ENCODE assay signal across 23 cellular contexts in the genomic region with DNA sequence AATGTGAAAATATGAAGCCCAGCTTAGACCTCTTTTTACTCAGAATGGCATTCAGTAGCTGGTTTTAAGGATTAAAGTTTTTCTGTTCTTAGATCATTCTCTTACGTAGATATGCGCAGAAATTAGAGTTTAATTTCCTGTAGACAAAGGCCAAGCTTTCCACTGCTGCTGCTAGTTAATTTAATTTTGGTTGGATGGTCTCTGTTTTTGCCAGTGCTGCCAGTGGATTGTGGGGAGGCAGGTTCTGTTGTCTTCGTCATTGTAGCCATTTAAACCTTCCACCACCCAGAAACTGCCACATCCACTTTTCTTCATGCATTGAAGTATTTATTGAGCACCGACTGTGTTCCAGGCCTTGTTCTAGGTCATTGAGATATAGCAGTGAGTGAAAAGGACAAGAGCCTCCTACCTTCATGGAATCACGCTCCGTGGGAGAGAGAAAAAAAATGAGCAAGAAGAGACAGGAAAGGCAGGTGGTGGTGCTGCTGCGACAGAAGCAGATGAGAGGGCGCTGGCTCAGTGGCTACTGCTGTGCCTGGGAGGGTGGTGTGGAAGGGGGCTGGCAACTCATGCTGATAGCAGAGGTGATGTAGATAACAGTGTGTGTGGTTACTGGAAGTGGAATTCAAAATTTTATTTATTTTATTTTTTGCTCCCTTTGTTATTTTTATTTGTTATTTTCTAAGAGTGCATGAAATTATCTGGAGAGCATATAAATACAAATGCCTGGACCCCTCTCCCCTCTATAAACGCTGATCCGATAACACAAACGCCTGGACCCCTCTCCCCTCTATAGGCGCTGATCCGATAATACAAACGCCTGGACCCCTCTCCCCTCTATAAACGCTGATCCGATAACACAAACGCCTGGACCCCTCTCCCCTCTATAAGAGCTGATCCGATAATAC.
"Had no signal": no experiment of that assay in that cellular context is flagged by ENCODE, and none has a peak within 500 bp of the region (broad histone marks: within the 10 kb centered on the region; RNA-seq: fewer than 3 reads in every experiment).

No MANE protein-coding gene starts in this region.

- H3K27me3 ChIP-seq: heart left ventricle, right atrium auricular region, tibial nerve, uterus had no signal

- H3K4me1 Mint-ChIP-seq: brain, immature natural killer cell had no signal

- H3K9me3 Mint-ChIP-seq: activated T-helper 2 cell treated with anti-CD3 and anti-CD28 coated beads, Interferon-gamma antibody, Interleukin-2, Interleukin-4, amounts not matched to agents 10 μg/mL and 5 μg/mL and 100 μg/mL, durations not matched to agents 14 hours and 24 hours and 36 hours; brain; dendritic cell treated with granulocyte-macrophage colony-stimulating factor and Interleukin-4, amounts not matched to agents 40 ng/mL and 50 ng/mL, for 4 days; immature natural killer cell; naive thymus-derived CD4-positive, alpha-beta T cell had no signal

- H3K4me3 Mint-ChIP-seq: activated naive CD8-positive, alpha-beta T cell; brain; dendritic cell treated with granulocyte-macrophage colony-stimulating factor and Interleukin-4, amounts not matched to agents 40 ng/mL and 50 ng/mL, for 4 days; immature natural killer cell; naive thymus-derived CD4-positive, alpha-beta T cell had no signal

- ATAC-seq: heart left ventricle; lower lobe of right lung; mucosa of descending colon; naive thymus-derived CD4-positive, alpha-beta T cell had no signal

- H3K4me3 ChIP-seq: heart left ventricle, lower lobe of right lung, mucosa of descending colon, right atrium auricular region, skin epidermis, tibial nerve, uterus had no signal

- H3K27ac ChIP-seq: epithelial cell of prostate, heart left ventricle, lower lobe of right lung, right atrium auricular region, skin epidermis, tibial nerve, uterus had no signal

- H3K27ac Mint-ChIP-seq: activated naive CD8-positive, alpha-beta T cell; activated T-helper 2 cell treated with anti-CD3 and anti-CD28 coated beads, Interferon-gamma antibody, Interleukin-2, Interleukin-4, amounts not matched to agents 10 μg/mL and 5 μg/mL and 100 μg/mL, durations not matched to agents 14 hours and 24 hours and 36 hours; dendritic cell treated with granulocyte-macrophage colony-stimulating factor and Interleukin-4, amounts not matched to agents 40 ng/mL and 50 ng/mL, for 4 days; naive thymus-derived CD4-positive, alpha-beta T cell had no signal

- H3K36me3 ChIP-seq: uterus had no signal

- H3K4me1 ChIP-seq: lower lobe of right lung, right atrium auricular region, tibial nerve, uterus had no signal

- H3K27me3 Mint-ChIP-seq: activated naive CD8-positive, alpha-beta T cell; brain; dendritic cell treated with granulocyte-macrophage colony-stimulating factor and Interleukin-4, amounts not matched to agents 40 ng/mL and 50 ng/mL, for 4 days; naive thymus-derived CD4-positive, alpha-beta T cell had no signal

- DNase-seq: amniotic stem cell; central memory CD4-positive, alpha-beta T cell; effector memory CD4-positive, alpha-beta T cell; foreskin melanocyte; heart left ventricle; immature natural killer cell; lower lobe of right lung; mucosa of descending colon; naive thymus-derived CD4-positive, alpha-beta T cell; stimulated activated CD4-positive, alpha-beta T cell treated with anti-CD3 and anti-CD28 coated beads, Interleukin-15, amount 100 ng/mL, for 24 hours; stimulated activated CD4-positive, alpha-beta T cell treated with anti-CD3 and anti-CD28 coated beads, Interleukin-4, amount 100 ng/mL, for 1 hour; stimulated activated naive CD4-positive, alpha-beta T cell; substantia nigra; T-helper 9 cell; uterus had no signal

- H3K9me3 ChIP-seq: heart left ventricle, lower lobe of right lung, mucosa of descending colon, right atrium auricular region, tibial nerve, uterus had no signal
